In the genomic region with DNA sequence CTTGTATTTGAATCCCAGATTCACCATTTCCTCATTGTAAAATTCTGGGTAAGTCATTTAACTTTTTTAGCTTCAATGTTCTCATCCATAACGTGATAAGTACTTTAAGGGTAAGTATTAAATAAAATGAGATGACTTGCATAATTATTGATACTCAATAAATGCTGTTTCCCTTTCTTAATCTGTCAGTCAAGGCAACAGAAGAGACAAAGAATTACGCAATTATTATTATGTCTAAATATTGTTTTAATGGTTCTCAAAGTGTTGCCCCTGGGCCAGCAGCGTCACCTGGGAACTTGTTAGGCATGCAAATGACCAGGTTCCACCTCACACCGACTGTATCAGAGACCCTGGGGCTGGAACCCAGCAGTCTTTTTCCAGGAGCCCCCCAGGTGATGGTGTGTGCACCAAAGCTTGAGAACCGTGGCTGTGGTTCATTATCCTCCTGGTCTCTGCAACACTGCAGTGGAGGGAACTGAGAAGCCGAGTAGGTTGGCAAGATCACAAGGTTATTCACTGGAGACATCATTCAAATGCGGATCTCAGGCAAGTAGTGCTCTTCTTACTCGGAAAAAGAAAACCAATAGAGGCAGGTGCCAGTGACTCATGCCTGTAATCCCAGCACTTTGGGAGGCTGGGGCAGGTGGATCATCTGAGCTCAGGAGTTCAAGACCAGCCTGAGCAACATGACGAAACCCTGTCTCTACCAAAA, we compare ENCODE assay signal across 18 cellular contexts. TPM values are rescaled to one million over a fixed set of nuclear protein-coding genes. Genes with fewer than 3 reads are reported as not detected.
"Had no signal": no experiment of that assay in that cellular context is flagged by ENCODE, and none has a peak within 500 bp of the region (broad histone marks: within the 10 kb centered on the region; RNA-seq: fewer than 3 reads in every experiment).

No MANE protein-coding gene starts in this region.

- H3K36me3 Mint-ChIP-seq: brain had no signal

- H3K9me3 Mint-ChIP-seq: activated naive CD8-positive, alpha-beta T cell treated with anti-CD3 and anti-CD28 coated beads, Interleukin-2, amount 50 U/mL, for 24 hours; activated T-cell treated with anti-CD3 and anti-CD28 coated beads, Interleukin-2, amount 50 U/mL, for 24 hours; brain; central memory CD8-positive, alpha-beta T cell; T-helper 1 cell treated with Interleukin-12 subunit alpha and Interleukin-12 subunit beta and Interleukin-4 antibody, amounts not matched to agents 30 μg/mL and 1 μg/mL, for 36 hours had no signal

- H3K27ac Mint-ChIP-seq: activated CD8-positive, alpha-beta memory T cell treated with anti-CD3 and anti-CD28 coated beads, Interleukin-2, amount 10 ng/mL, durations not matched to agents 7 days and 5 days; activated naive CD4-positive, alpha-beta T cell treated with anti-CD3 and anti-CD28 coated beads, Interleukin-2, amount 50 U/mL, for 72 hours; activated naive CD8-positive, alpha-beta T cell treated with anti-CD3 and anti-CD28 coated beads, Interleukin-2, amount 50 U/mL, for 24 hours; activated T-cell treated with anti-CD3 and anti-CD28 coated beads, Interleukin-2, amount 50 U/mL, for 24 hours; activated T-helper 1 cell treated with anti-CD3 and anti-CD28 coated beads, Interleukin-12 subunit alpha, Interleukin-12 subunit beta, Interleukin-2, Interleukin-4 antibody, amounts not matched to agents 30 ng/mL and 10 ng/mL and 1 ng/mL, durations not matched to agents 14 hours and 24 hours and 36 hours; T-helper 1 cell treated with Interleukin-12 subunit alpha and Interleukin-12 subunit beta and Interleukin-4 antibody, amounts not matched to agents 30 μg/mL and 1 μg/mL, for 36 hours had no signal

- H3K4me2 ChIP-seq: PC-9 had no signal

- ATAC-seq: activated CD8-positive, alpha-beta memory T cell treated with anti-CD3 and anti-CD28 coated beads, Interleukin-2, amount 10 ng/mL, durations not matched to agents 7 days and 5 days; activated naive CD4-positive, alpha-beta T cell treated with anti-CD3 and anti-CD28 coated beads, Interleukin-2, amount 50 U/mL, for 72 hours; activated naive CD8-positive, alpha-beta T cell treated with anti-CD3 and anti-CD28 coated beads, Interleukin-2, amount 50 U/mL, for 24 hours had no signal

- FAIRE-seq: astrocyte had no signal

- DNase-seq: activated CD4-positive, alpha-beta T cell treated with anti-CD3 and anti-CD28 coated beads for 48 hours; activated CD4-positive, alpha-beta T cell treated with anti-CD3 and anti-CD28 coated beads, Interleukin-2, amount 50 U/mL, for 48 hours; activated CD4-positive, CD25-positive, alpha-beta regulatory T cell treated with anti-CD3 and anti-CD28 coated beads, Interleukin-2, amount 50 U/mL, for 72 hours; activated CD8-positive, alpha-beta memory T cell treated with anti-CD3 and anti-CD28 coated beads, Interleukin-2, amount 10 ng/mL, durations not matched to agents 7 days and 5 days; activated effector memory CD4-positive, alpha-beta T cell treated with Interleukin-2 at 50 U/mL for 16 hours; activated naive CD4-positive, alpha-beta T cell treated with Interleukin-2 at 50 U/mL for 16 hours; activated naive CD8-positive, alpha-beta T cell treated with anti-CD3 and anti-CD28 coated beads, Interleukin-2, amount 50 U/mL, for 24 hours; activated T-cell treated with anti-CD3 and anti-CD28 coated beads, Interleukin-2, amount 50 U/mL, for 24 hours; Kasumi-1; NCI-H446 treated with DMSO at 0.1 percent for 48 hours; NCI-H524 treated with DMSO at 0.1 percent for 48 hours; PC-9 had no signal

- H3K27ac ChIP-seq: PC-9 had no signal

- H2AFZ ChIP-seq: PC-9 had no signal

- H3K4me3 Mint-ChIP-seq: activated CD8-positive, alpha-beta memory T cell treated with anti-CD3 and anti-CD28 coated beads, Interleukin-2, amount 10 ng/mL, durations not matched to agents 7 days and 5 days; activated naive CD8-positive, alpha-beta T cell treated with anti-CD3 and anti-CD28 coated beads, Interleukin-2, amount 50 U/mL, for 24 hours; activated T-cell treated with anti-CD3 and anti-CD28 coated beads, Interleukin-2, amount 50 U/mL, for 24 hours; activated T-helper 1 cell treated with anti-CD3 and anti-CD28 coated beads, Interleukin-12 subunit alpha, Interleukin-12 subunit beta, Interleukin-2, Interleukin-4 antibody, amounts not matched to agents 30 ng/mL and 10 ng/mL and 1 ng/mL, durations not matched to agents 14 hours and 24 hours and 36 hours; brain; central memory CD8-positive, alpha-beta T cell; T-helper 1 cell treated with Interleukin-12 subunit alpha and Interleukin-12 subunit beta and Interleukin-4 antibody, amounts not matched to agents 30 μg/mL and 1 μg/mL, for 36 hours had no signal

- H3K4me3 ChIP-seq: PC-9 had no signal

- H3K27me3 Mint-ChIP-seq: activated CD8-positive, alpha-beta memory T cell treated with anti-CD3 and anti-CD28 coated beads, Interleukin-2, amount 10 ng/mL, durations not matched to agents 7 days and 5 days; brain had no signal

RNA-seq across cellular contexts. Expression of gene NOS2, which starts 49.3 kb away (rescaled TPM):
- total RNA-seq: activated naive CD4-positive, alpha-beta T cell treated with anti-CD3 and anti-CD28 coated beads, Interleukin-2, amount 50 U/mL, for 72 hours; activated T-helper 1 cell treated with anti-CD3 and anti-CD28 coated beads, Interleukin-12 subunit alpha, Interleukin-12 subunit beta, Interleukin-2, Interleukin-4 antibody, amounts not matched to agents 30 ng/mL and 10 ng/mL and 1 ng/mL, durations not matched to agents 14 hours and 24 hours and 36 hours; PC-9 had no signal
